ENCODE assay signal across 1 cellular context in genomic region chr17:1767358-1767757, GRCh38.
TF ChIP-seq lines count a peak whose summit lies in the region.

No MANE protein-coding gene starts in this region.

TF ChIP-seq in GM23338, 12 proteins besides CTCF, POLR2A, EP300 and RAD21 (continued from another document):
- TF ChIP-seq ZNF462 (CRISPR knock-in tag; IDR thresholded peaks at IDR 0.05) (no peak), NANOG (IDR thresholded peaks at IDR 0.05; ENCODE audit: borderline replicate concordance) (no peak)
